ENCODE assay signal across 30 cellular contexts in the genomic region with DNA sequence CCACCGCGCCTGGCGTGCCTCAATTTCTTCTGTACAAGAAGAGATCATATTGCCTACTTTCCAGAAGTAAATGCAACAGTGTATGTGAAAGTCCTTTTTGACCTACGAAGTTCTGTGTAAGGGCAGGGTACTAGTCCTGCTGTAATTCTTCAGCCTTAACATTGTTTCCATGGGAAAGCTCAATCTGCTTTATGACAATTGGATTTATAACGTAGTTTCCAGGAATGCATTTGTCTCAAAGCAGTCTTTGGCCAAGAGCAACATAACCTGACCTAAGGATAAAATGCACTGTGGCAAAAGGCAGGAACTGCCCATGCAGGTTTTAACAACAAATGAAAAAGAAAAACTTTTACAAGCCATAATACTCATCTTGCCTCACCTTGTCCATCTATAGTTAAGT.
"Had no signal": no experiment of that assay in that cellular context is flagged by ENCODE, and none has a peak within 500 bp of the region (broad histone marks: within the 10 kb centered on the region; RNA-seq: fewer than 3 reads in every experiment).

No MANE protein-coding gene starts in this region.

- ATAC-seq: naive thymus-derived CD4-positive, alpha-beta T cell; natural killer cell; right lobe of liver; stimulated activated memory B cell treated with anti-CD40 and anti-IgM and Interleukin-4, amounts not matched to agents 10 μg/mL and 1 μg/mL and 100 μg/mL, for 72 hours; stimulated activated naive CD8-positive, alpha-beta T cell treated with anti-CD3 and anti-CD28 coated beads, Interleukin-15, amount 100 ng/mL, for 72 hours; stimulated activated naive CD8-positive, alpha-beta T cell treated with anti-CD3 and anti-CD28 coated beads, Interleukin-15, Interleukin-2, amounts not matched to agents 100 U/mL and 50 U/mL, for 24 hours; upper lobe of right lung had no signal

- H3K9me3 Mint-ChIP-seq: natural killer cell, type B pancreatic cell had no signal

- DNase-seq: naive thymus-derived CD4-positive, alpha-beta T cell; natural killer cell; occipital lobe; retina; right lobe of liver; stimulated activated CD4-positive, alpha-beta T cell treated with anti-CD3 and anti-CD28 coated beads, Interleukin-12 subunit alpha, Interleukin-12 subunit beta, amount 100 ng/mL, for 4 hours; stimulated activated CD4-positive, alpha-beta T cell treated with anti-CD3 and anti-CD28 coated beads, Interleukin-1b, Interleukin-23, amount 100 ng/mL, for 48 hours; stimulated activated CD4-positive, alpha-beta T cell treated with anti-CD3 and anti-CD28 coated beads, Interleukin-4, amount 100 ng/mL, for 1 hour; stimulated activated CD4-positive, alpha-beta T cell treated with anti-CD3 and anti-CD28 coated beads, Interleukin-4, amount 100 ng/mL, for 4 hours; stimulated activated CD8-positive, alpha-beta memory T cell treated with anti-CD3 and anti-CD28 coated beads, Interleukin-4, amount 100 ng/mL, for 48 hours; stimulated activated naive CD4-positive, alpha-beta T cell; stimulated activated naive CD8-positive, alpha-beta T cell treated with anti-CD3 and anti-CD28 coated beads, Interleukin-15, amount 100 ng/mL, for 72 hours; stimulated activated naive CD8-positive, alpha-beta T cell treated with anti-CD3 and anti-CD28 coated beads, Interleukin-15, Interleukin-2, amounts not matched to agents 100 U/mL and 50 U/mL, for 24 hours; substantia nigra; testis; transverse colon; uterus had no signal

- H3K27ac Mint-ChIP-seq: naive thymus-derived CD4-positive, alpha-beta T cell; natural killer cell; nephron; neural progenitor cell; stimulated activated memory B cell treated with anti-CD40 and anti-IgM and Interleukin-4, amounts not matched to agents 10 μg/mL and 1 μg/mL and 100 μg/mL, for 72 hours; stimulated activated naive CD8-positive, alpha-beta T cell treated with anti-CD3 and anti-CD28 coated beads, Interleukin-15, amount 100 ng/mL, for 72 hours; type B pancreatic cell had no signal

- H3K4me3 ChIP-seq: neural progenitor cell, ovary, prostate gland, right atrium auricular region, right lobe of liver, skin epidermis, smooth muscle cell, spleen, suprapubic skin, testis, tibial artery, transverse colon, upper lobe of right lung, uterus had no signal

- H3K36me3 Mint-ChIP-seq: naive thymus-derived CD4-positive, alpha-beta T cell; natural killer cell; neural progenitor cell; stimulated activated memory B cell treated with anti-CD40 and anti-IgM and Interleukin-4, amounts not matched to agents 10 μg/mL and 1 μg/mL and 100 μg/mL, for 72 hours; type B pancreatic cell had no signal
